ENCODE assay signal across 23 cellular contexts in genomic region chr6:170483413-170483812, GRCh38.
DNase-seq lines count a peak whose midpoint lies in the region; ATAC-seq, FAIRE-seq and TF ChIP-seq lines count a peak whose summit lies in the region.
"Had no signal": no experiment of that assay in that cellular context is flagged by ENCODE, and none has a peak within 500 bp of the region (broad histone marks: within the 10 kb centered on the region; RNA-seq: fewer than 3 reads in every experiment).

No MANE protein-coding gene starts in this region.

- peaks cover 24% of the 10 kb centered on the region for H3K9me3 Mint-ChIP-seq in WTC11

- BruUV-seq in HepG2 (replicated peaks; lab: Mats Ljungman, UMichigan), result no TSS peak

- peaks cover 12% of the 10 kb centered on the region for H3K36me3 Mint-ChIP-seq in WTC11
- H3K36me3 Mint-ChIP-seq: CD14-positive monocyte; CD4-positive, alpha-beta memory T cell; CD4-positive, CD25-positive, alpha-beta regulatory T cell had no signal

- FAIRE-seq in HepG2 (lab: Jason Lieb, UNC), result no peak
- FAIRE-seq: A204.1, G401.6, GM12891, GM19239 had no signal

- no peaks in the 10 kb centered on the region for H3K4me1 Mint-ChIP-seq in WTC11
- H3K4me1 Mint-ChIP-seq: CD14-positive monocyte; CD4-positive, alpha-beta memory T cell; CD4-positive, CD25-positive, alpha-beta regulatory T cell; CD8-positive, alpha-beta memory T cell had no signal

- H3K4me3 ChIP-seq in HepG2 (replicated peaks in 1 of 3; ENCODE audit: insufficient read depth in 1 of 3, low read depth in 2 of 3, low read length in 3 of 3) (no peak overlapping the region), right lobe of liver (no peak overlapping the region)
- H3K4me3 ChIP-seq: BLaER1 had no signal

- TF ChIP-seq POLR2A in HepG2 (IDR thresholded peaks at IDR 0.05; ENCODE audit: insufficient read depth in 1 of 2, low read depth in 2 of 2, low read length in 2 of 2), result no peak
- no peak for TF ChIP-seq POLR2A in right lobe of liver (IDR thresholded peaks at IDR 0.05)

- H3K27ac Mint-ChIP-seq in WTC11, result no peak overlapping the region
- H3K27ac Mint-ChIP-seq: CD4-positive, alpha-beta memory T cell; CD4-positive, CD25-positive, alpha-beta regulatory T cell; CD8-positive, alpha-beta memory T cell had no signal

- POLR2A ChIA-PET in HepG2 (lab: Yijun Ruan, JAX), result no interaction called here
- POLR2A ChIA-PET in WTC11 (lab: Charles Lee), result no interaction called here

- CTCF ChIA-PET in HepG2 (lab: Yijun Ruan, JAX; ENCODE audit: low intra/inter-chr PET ratio, low total read pairs), result no interaction called here
- CTCF ChIA-PET in WTC11 (lab: Charles Lee), result no interaction called here

- H3K27me3 ChIP-seq in HepG2 (ENCODE audit: control insufficient read depth in 1 of 2, insufficient read depth in 2 of 2, low read length in 2 of 2) (peaks cover 0 to 20% of the 10 kb centered on the region in 2 experiments; a peak in 1 of 5 replicates), right lobe of liver (no peaks in the 10 kb centered on the region)
- H3K27me3 ChIP-seq: BE2C, BLaER1 had no signal

- no peak overlapping the region for H3K9ac ChIP-seq in HepG2 (ENCODE audit: insufficient read depth, low read depth, low read length)
- H3K9ac ChIP-seq: BLaER1 had no signal

- no peaks in the 10 kb centered on the region for H3K9me3 ChIP-seq in HepG2 (ENCODE audit: low read length)
- no peaks in the 10 kb centered on the region for H3K9me3 ChIP-seq in right lobe of liver
- H3K9me3 ChIP-seq: BE2C, BLaER1 had no signal

- 1% methylated on average over 2 of the region's 2 CpGs for WGBS in HepG2 (ENCODE audit: low lambda C conversion rate)
- 74% methylated on average over 2 of the region's 2 CpGs for WGBS in right lobe of liver (ENCODE audit: insufficient coverage, low coverage, low lambda C conversion rate, missing lambda C conversion rate)

- no peak overlapping the region for H3K4me2 ChIP-seq in HepG2 (ENCODE audit: low read depth, low read length)
- H3K4me2 ChIP-seq: BLaER1 had no signal

- H3K27me3 Mint-ChIP-seq in WTC11 (ENCODE audit: low read depth), result no peaks in the 10 kb centered on the region
- H3K27me3 Mint-ChIP-seq: CD4-positive, CD25-positive, alpha-beta regulatory T cell had no signal

- H3K36me3 ChIP-seq in HepG2 (replicated peaks in 1 of 2; ENCODE audit: control insufficient read depth in 1 of 2, insufficient read depth in 2 of 2, low read length in 2 of 2), result no peaks in the 10 kb centered on the region
- no peaks in the 10 kb centered on the region for H3K36me3 ChIP-seq in right lobe of liver
- H3K36me3 ChIP-seq: BE2C, BLaER1 had no signal

- no peak overlapping the region for H2AFZ ChIP-seq in HepG2 (ENCODE audit: low read length)

- H3K27ac ChIP-seq in HepG2 (ENCODE audit: extremely low read length, insufficient read depth, low read length), result no peak overlapping the region
- H3K27ac ChIP-seq in right lobe of liver, result no peak overlapping the region
- H3K27ac ChIP-seq: BLaER1 had no signal

- no peaks in the 10 kb centered on the region for H4K20me1 ChIP-seq in HepG2 (ENCODE audit: insufficient read depth, low read length)
- H4K20me1 ChIP-seq: BLaER1 had no signal

- DNase-seq in HepG2 (ENCODE audit: low spot score) (no peak), right lobe of liver (no peak), WTC11 (ENCODE audit: low spot score) (no peak), NCI-H2107 treated with DMSO at 0.1 percent for 48 hours (lab: John Stamatoyannopoulos, UW; ENCODE audit: unreplicated experiment) (no peak), NCI-H1092 treated with DMSO at 0.1 percent for 48 hours (lab: John Stamatoyannopoulos, UW) (no peak)
- DNase-seq: 8988T; ACHN; BE2C; C1 segment of cervical spinal cord; CD4-positive, alpha-beta memory T cell; CD4-positive, CD25-positive, alpha-beta regulatory T cell; CD8-positive, alpha-beta memory T cell; COR-L47; DMS 273 treated with DMSO at 0.1 percent for 48 hours; DMS153; DMS79 treated with DMSO at 0.1 percent for 48 hours; GF-D8 had no signal

- no peaks in the 10 kb centered on the region for H3K4me1 ChIP-seq in HepG2 (ENCODE audit: insufficient read depth, low read length)
- no peaks in the 10 kb centered on the region for H3K4me1 ChIP-seq in right lobe of liver
- H3K4me1 ChIP-seq: BE2C, BLaER1 had no signal

- H3K79me2 ChIP-seq in HepG2 (ENCODE audit: insufficient read depth, low read length), result no peaks in the 10 kb centered on the region

- TF ChIP-seq CTCF in HepG2 (CRISPR knock-in tag; IDR thresholded peaks at IDR 0.05), result no peak
- TF ChIP-seq CTCF in right lobe of liver (IDR thresholded peaks at IDR 0.05), result no peak
- no peak for TF ChIP-seq CTCF in WTC11 (IDR thresholded peaks at IDR 0.05)

- intact Hi-C loops in HepG2 (cut with micrococcal nuclease; ENCODE audit: unreplicated experiment), result no loop called here
- intact Hi-C loops in right lobe of liver (cut with DNase I), result no loop called here

- in situ Hi-C loops in HepG2 (cut with HindIII; ENCODE audit: extremely low pct_ligation_motif_present, low pct_unique_long_range_greater_than_20kb), result no loop called here

- TF ChIP-seq EP300 in HepG2 (IDR thresholded peaks at IDR 0.05; ENCODE audit: low read depth in 2 of 2, low read length in 2 of 2) (no peak), HepG2 (CRISPR knock-in tag; IDR thresholded peaks at IDR 0.05; ENCODE audit: borderline replicate concordance) (no peak)

- H3K4me3 Mint-ChIP-seq in WTC11, result no peak overlapping the region
- H3K4me3 Mint-ChIP-seq: CD14-positive monocyte; CD4-positive, alpha-beta memory T cell; CD4-positive, CD25-positive, alpha-beta regulatory T cell; CD8-positive, alpha-beta memory T cell had no signal

- TF ChIP-seq RAD21 in HepG2 (CRISPR knock-in tag; IDR thresholded peaks at IDR 0.05), result no peak

- ATAC-seq in HepG2, result no peak
- no peak for ATAC-seq in right lobe of liver
- no peak for ATAC-seq in WTC11

TF ChIP-seq in HepG2, 621 proteins besides CTCF, POLR2A, EP300 and RAD21:
- TF ChIP-seq ZNF850 (CRISPR knock-in tag; conservative IDR thresholded peaks at IDR 0.05), result no peak
- peak; percentile 98 for TF ChIP-seq ZNF317 (CRISPR knock-in tag; IDR thresholded peaks at IDR 0.05)
- no peak for TF ChIP-seq RBM39 (IDR thresholded peaks at IDR 0.05; ENCODE audit: low read depth, low read length, poor library complexity, severe bottlenecking)
- TF ChIP-seq, protein P1, sequence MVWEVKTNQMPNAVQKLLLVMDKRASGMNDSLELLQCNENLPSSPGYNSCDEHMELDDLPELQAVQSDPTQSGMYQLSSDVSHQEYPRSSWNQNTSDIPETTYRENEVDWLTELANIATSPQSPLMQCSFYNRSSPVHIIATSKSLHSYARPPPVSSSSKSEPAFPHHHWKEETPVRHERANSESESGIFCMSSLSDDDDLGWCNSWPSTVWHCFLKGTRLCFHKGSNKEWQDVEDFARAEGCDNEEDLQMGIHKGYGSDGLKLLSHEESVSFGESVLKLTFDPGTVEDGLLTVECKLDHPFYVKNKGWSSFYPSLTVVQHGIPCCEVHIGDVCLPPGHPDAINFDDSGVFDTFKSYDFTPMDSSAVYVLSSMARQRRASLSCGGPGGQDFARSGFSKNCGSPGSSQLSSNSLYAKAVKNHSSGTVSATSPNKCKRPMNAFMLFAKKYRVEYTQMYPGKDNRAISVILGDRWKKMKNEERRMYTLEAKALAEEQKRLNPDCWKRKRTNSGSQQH (CRISPR knock-in tag; IDR thresholded peaks at IDR 0.05; ENCODE audit: low read depth), result no peak
- no peak for TF ChIP-seq ZNF33A (CRISPR knock-in tag; IDR thresholded peaks at IDR 0.05; ENCODE audit: borderline replicate concordance)
- TF ChIP-seq HDAC1 (CRISPR knock-in tag; IDR thresholded peaks at IDR 0.05), result no peak
- TF ChIP-seq ZNF143 (CRISPR knock-in tag; IDR thresholded peaks at IDR 0.05), result no peak

TF ChIP-seq in WTC11, 78 proteins besides CTCF, POLR2A, EP300 and RAD21:
- TF ChIP-seq ZBTB21 (CRISPR knock-in tag; IDR thresholded peaks at IDR 0.05; ENCODE audit: borderline replicate concordance) (no peak), HMGA2 (CRISPR knock-in tag; IDR thresholded peaks at IDR 0.05) (no peak), JUN (CRISPR knock-in tag; IDR thresholded peaks at IDR 0.05) (no peak), ZNF121 (CRISPR knock-in tag; IDR thresholded peaks at IDR 0.05) (no peak), ZNF317 (CRISPR knock-in tag; IDR thresholded peaks at IDR 0.05; ENCODE audit: borderline replicate concordance, low read depth) (peak; percentile 94)
- TF ChIP-seq, protein P2, sequence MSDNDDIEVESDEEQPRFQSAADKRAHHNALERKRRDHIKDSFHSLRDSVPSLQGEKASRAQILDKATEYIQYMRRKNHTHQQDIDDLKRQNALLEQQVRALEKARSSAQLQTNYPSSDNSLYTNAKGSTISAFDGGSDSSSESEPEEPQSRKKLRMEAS (CRISPR knock-in tag; IDR thresholded peaks at IDR 0.05), result no peak

Comparison
In these comparisons a context has a peak if more than half of its experiments do, and no peak if none do; other contexts are left out.
1. Of the 50 proteins assayed by ChIP-seq in both HepG2 and WTC11: peak only in HepG2: none; only in WTC11: none; in both: ZNF317; in neither: 49.